Comparison of ENCODE assay signal across 18 cellular contexts in the genomic region with DNA sequence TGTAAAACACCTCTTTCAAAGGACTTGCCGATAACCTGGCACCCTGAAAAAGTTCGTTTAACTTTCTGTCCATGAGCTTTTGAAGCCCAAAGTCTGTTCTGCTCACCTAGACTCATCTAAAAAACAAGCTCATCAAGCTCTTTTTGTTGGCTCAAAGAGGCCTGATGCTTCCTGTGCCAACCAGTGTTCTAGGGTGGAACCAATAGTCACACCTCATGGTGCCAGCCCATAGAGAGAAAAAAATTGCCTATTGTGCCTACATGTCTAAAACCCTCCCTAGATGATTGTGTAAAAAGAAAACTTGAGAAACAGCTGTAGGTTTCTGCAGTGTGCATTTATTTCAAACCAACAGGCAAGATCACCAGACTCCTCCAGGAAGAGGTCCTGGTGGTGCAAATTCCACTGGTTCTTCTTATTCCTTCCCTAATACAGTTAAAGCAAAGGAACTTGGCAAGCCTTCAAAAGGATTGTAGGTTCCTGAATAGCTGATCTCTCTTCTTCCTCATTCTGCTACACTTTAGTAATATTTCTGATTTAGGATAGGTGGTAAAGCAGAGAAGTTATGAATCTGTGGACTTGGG. TPM values are rescaled to one million over a fixed set of nuclear protein-coding genes. Genes with fewer than 3 reads are reported as not detected.
A peak's percentile ranks its signal among the peaks of the same experiment; 100 is the strongest.
DNase-seq lines count a peak whose midpoint lies in the region; ATAC-seq and TF ChIP-seq lines count a peak whose summit lies in the region.
"Had no signal": no experiment of that assay in that cellular context is flagged by ENCODE, and none has a peak within 500 bp of the region (broad histone marks: within the 10 kb centered on the region; RNA-seq: fewer than 3 reads in every experiment).

No MANE protein-coding gene starts in this region.

- intact Hi-C loops in left colon (cut with DNase I, micrococcal nuclease), result no loop called here

- no peaks in the 10 kb centered on the region for H4K20me1 ChIP-seq in Loucy (ENCODE audit: insufficient read depth, low read length, poor library complexity, severe bottlenecking)

- DNase-seq in CD1c-positive myeloid dendritic cell (ENCODE audit: extremely low spot score) (peak; percentile 39), amniotic epithelial cell (ENCODE audit: low read depth) (peak; percentile 27), left colon (no peak), GM10266 (ENCODE audit: extremely low spot score) (no peak)
- DNase-seq in activated naive CD4-positive, alpha-beta T cell (lab: John Stamatoyannopoulos, UW), result no peak
- DNase-seq: activated T-cell treated with anti-CD3 and anti-CD28 coated beads for 4 hours; CD4-positive, alpha-beta memory T cell; DMS79 treated with DMSO at 0.1 percent for 48 hours; left ventricle myocardium superior; NCI-H1048; NCI-H2107; right cardiac atrium; stimulated activated naive CD4-positive, alpha-beta T cell treated with Interleukin-2 at 50 U/mL for 16 hours had no signal

- H3K4me3 ChIP-seq in Loucy (ENCODE audit: low read length, poor library complexity, severe bottlenecking), result no peak overlapping the region
- H3K4me3 ChIP-seq: coronary artery had no signal

- H3K36me3 ChIP-seq in Loucy (ENCODE audit: insufficient read depth, low read length), result no peaks in the 10 kb centered on the region

- H3K4me2 ChIP-seq in Loucy (ENCODE audit: low read depth, low read length, poor library complexity, severe bottlenecking), result no peak overlapping the region

- H3K4me1 ChIP-seq in Loucy (ENCODE audit: insufficient read depth, low read length, poor library complexity, severe bottlenecking), result peaks cover 15% of the 10 kb centered on the region

- no peaks in the 10 kb centered on the region for H3F3A ChIP-seq in Loucy (ENCODE audit: low read depth)

- H3K79me2 ChIP-seq in Loucy (ENCODE audit: insufficient read depth, low read length), result no peaks in the 10 kb centered on the region

- TF ChIP-seq CTCF in Loucy (conservative IDR thresholded peaks at IDR 0.05; ENCODE audit: low read length), result no peak
- TF ChIP-seq CTCF in GM10266 (IDR thresholded peaks at IDR 0.05; ENCODE audit: control insufficient read depth, insufficient read depth, low read depth, missing control alignments), result no peak

- H3K9ac ChIP-seq in Loucy (ENCODE audit: low read depth, low read length, poor library complexity, severe bottlenecking), result no peak overlapping the region

- no peaks in the 10 kb centered on the region for H3K9me3 ChIP-seq in Loucy (ENCODE audit: insufficient read depth, low read depth, low read length)

- ATAC-seq in left colon (peak; percentile 8), HG02870 (IDR thresholded peaks at IDR 0.05; ENCODE audit: unreplicated experiment) (no peak), GM18502 (IDR thresholded peaks at IDR 0.05; ENCODE audit: poor library complexity, unreplicated experiment) (no peak)
- ATAC-seq: left ventricle myocardium superior, right cardiac atrium, SK-N-SH treated with all-trans-retinoic acid at 6 μM for 48 hours had no signal

- H3K27me3 ChIP-seq in Loucy (ENCODE audit: insufficient read depth, low read length, poor library complexity, severe bottlenecking), result no peaks in the 10 kb centered on the region

- no peaks in the 10 kb centered on the region for H3K9me2 ChIP-seq in Loucy (replicated peaks; ENCODE audit: low read depth, low read length)

- 0 out of 2 replicates have a peak overlapping the region, but pooled peaks have one; percentile 25 for H2AFZ ChIP-seq in Loucy (ENCODE audit: low read length)

RNA-seq across cellular contexts. Expression of gene SH3RF2, which starts 4.8 kb away (rescaled TPM):
- total RNA-seq in left colon, result 10 to 100 TPM; 54.9 to 62.9 TPM
- total RNA-seq: CD4-positive, alpha-beta memory T cell had no signal

Comparison
In these comparisons a context has a peak if more than half of its experiments do, and no peak if none do; other contexts are left out.
1. DNase-seq: peak in CD1c-positive myeloid dendritic cell (single experiment) and amniotic epithelial cell (single experiment); none in left colon (0 of 2), GM10266 (single experiment) and activated naive CD4-positive, alpha-beta T cell (0 of 4).